In the genomic region with DNA sequence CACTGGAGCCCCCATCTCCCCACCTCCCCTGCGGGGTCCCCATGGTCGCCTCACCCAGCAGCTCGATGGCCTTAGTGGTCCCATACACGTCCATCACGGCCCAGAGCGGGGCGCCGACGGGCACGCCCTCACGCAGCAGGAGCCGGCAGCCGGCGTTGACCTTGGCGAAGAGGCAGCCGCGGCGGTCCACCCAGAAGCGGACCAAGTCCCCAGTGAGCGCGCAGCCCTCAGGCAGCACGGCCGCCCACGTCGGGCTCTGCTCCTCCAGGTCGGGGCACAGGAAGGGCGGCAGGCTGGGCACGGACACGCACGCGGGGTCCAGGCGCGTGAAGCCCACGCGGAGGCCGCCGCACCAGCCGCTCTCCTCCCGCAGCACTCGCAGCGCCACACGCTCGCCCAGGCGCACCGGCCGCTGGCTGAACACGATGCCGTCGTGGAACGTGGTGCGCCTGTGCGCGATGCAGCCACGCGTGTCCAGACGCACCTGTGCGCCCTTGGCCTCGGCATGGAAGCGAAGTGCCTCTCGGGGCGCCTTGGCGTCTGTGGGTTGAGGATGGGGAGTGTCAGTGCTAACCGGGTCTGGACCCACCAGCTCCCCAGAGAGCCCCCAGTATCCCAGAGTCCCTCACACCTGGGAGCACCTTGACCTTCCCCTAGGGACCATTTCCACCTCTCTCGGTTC, we compare ENCODE assay signal across 20 cellular contexts. TPM values are rescaled to one million over a fixed set of nuclear protein-coding genes. Genes with fewer than 3 reads are reported as not detected.
DNase-seq lines count a peak whose midpoint lies in the region; ATAC-seq, FAIRE-seq and TF ChIP-seq lines count a peak whose summit lies in the region.
"Had no signal": no experiment of that assay in that cellular context is flagged by ENCODE, and none has a peak within 500 bp of the region (broad histone marks: within the 10 kb centered on the region; RNA-seq: fewer than 3 reads in every experiment).

No MANE protein-coding gene starts in this region.

- TF ChIP-seq EP300 in HepG2 (IDR thresholded peaks at IDR 0.05; ENCODE audit: low read depth in 2 of 2, low read length in 2 of 2), result no peak
- TF ChIP-seq EP300 in HepG2 (CRISPR knock-in tag; IDR thresholded peaks at IDR 0.05; ENCODE audit: borderline replicate concordance), result no peak

- no peak for ATAC-seq in HepG2
- no peak for ATAC-seq in right lobe of liver
- no peak for ATAC-seq in body of pancreas
- no peak for ATAC-seq in HG02610 (IDR thresholded peaks at IDR 0.05; ENCODE audit: unreplicated experiment)
- ATAC-seq: Panc1, Right ventricle myocardium inferior had no signal

- H3K79me1 ChIP-seq in mesenchymal stem cell (replicated peaks; ENCODE audit: low read length, poor library complexity, severe bottlenecking), result no peaks in the 10 kb centered on the region

- no peak for TF ChIP-seq RAD21 in HepG2 (CRISPR knock-in tag; IDR thresholded peaks at IDR 0.05)

- H4K8ac ChIP-seq in mesenchymal stem cell (ENCODE audit: low read length), result no peak overlapping the region

- H3K9ac ChIP-seq in HepG2 (ENCODE audit: insufficient read depth, low read depth, low read length) (no peak overlapping the region), mesenchymal stem cell (ENCODE audit: low read length) (no peak overlapping the region)

- no peak overlapping the region for H2BK12ac ChIP-seq in mesenchymal stem cell (ENCODE audit: low read length in 2 of 2)

- POLR2A ChIA-PET in HepG2 (lab: Yijun Ruan, JAX), result no interaction called here

- no peak overlapping the region for H3K4ac ChIP-seq in mesenchymal stem cell (ENCODE audit: low read depth in 1 of 2, low read length in 2 of 2)

- H3K27ac ChIP-seq in HepG2 (ENCODE audit: extremely low read length, insufficient read depth, low read length), result no peak overlapping the region
- H3K27ac ChIP-seq in right lobe of liver, result no peak overlapping the region
- H3K27ac ChIP-seq in body of pancreas, result peak overlapping the region in 3 of 4 donors; percentile 38 to 80 (median 74)
- H3K27ac ChIP-seq in mesenchymal stem cell (ENCODE audit: low read length, poor library complexity, severe bottlenecking), result no peak overlapping the region

- H3K4me1 ChIP-seq in HepG2 (ENCODE audit: insufficient read depth, low read length), result peaks cover 43% of the 10 kb centered on the region
- H3K4me1 ChIP-seq in right lobe of liver, result peaks cover 0 to 19% (median 5%) of the 10 kb centered on the region in 4 donors
- peaks cover 46% of the 10 kb centered on the region for H3K4me1 ChIP-seq in body of pancreas
- H3K4me1 ChIP-seq in mesenchymal stem cell (ENCODE audit: control insufficient read depth, insufficient read depth, low read depth, low read length), result peaks cover 32% of the 10 kb centered on the region
- H3K4me1 ChIP-seq: BE2C had no signal

- H4K20me1 ChIP-seq in HepG2 (ENCODE audit: insufficient read depth, low read length), result no peaks in the 10 kb centered on the region

- H3K9me3 ChIP-seq in HepG2 (ENCODE audit: low read length) (no peaks in the 10 kb centered on the region), right lobe of liver (no peaks in the 10 kb centered on the region), body of pancreas (no peaks in the 10 kb centered on the region), mesenchymal stem cell (ENCODE audit: control insufficient read depth, low read length) (peaks cover 8% of the 10 kb centered on the region)
- H3K9me3 ChIP-seq: BE2C had no signal

- in situ Hi-C loops in HepG2 (cut with HindIII; ENCODE audit: extremely low pct_ligation_motif_present, low pct_unique_long_range_greater_than_20kb), result loop anchor here (25.0 kb wide), 1 partner anchor 363 kb away; the partner anchor contains the start of genes ASTL and DUSP2

- WGBS in HepG2 (ENCODE audit: low lambda C conversion rate), result 88% methylated on average over 38 of the region's 64 CpGs
- 50% methylated on average over 2 of the region's 64 CpGs for WGBS in right lobe of liver (ENCODE audit: insufficient coverage, low coverage, low lambda C conversion rate, missing lambda C conversion rate)
- 52 to 67% methylated on average over 20 to 54 of the region's 64 CpGs for WGBS in body of pancreas, 2 donors
- WGBS in mesenchymal stem cell, result 90% methylated on average over 54 of the region's 64 CpGs

- H3K36me3 ChIP-seq in HepG2 (replicated peaks in 1 of 2; ENCODE audit: control insufficient read depth in 1 of 2, insufficient read depth in 2 of 2, low read length in 2 of 2) (no peaks in the 10 kb centered on the region), right lobe of liver (no peaks in the 10 kb centered on the region), body of pancreas (replicated peaks in 1 of 2; ENCODE audit: insufficient read depth in 1 of 2, low read depth in 2 of 2) (peaks cover 0 to 2% of the 10 kb centered on the region in 2 donors), mesenchymal stem cell (ENCODE audit: control insufficient read depth in 1 of 2, insufficient read depth in 2 of 2, low read depth in 1 of 2, low read length in 2 of 2) (peaks cover 0 to 4% of the 10 kb centered on the region in 2 experiments)
- H3K36me3 ChIP-seq: BE2C had no signal

- TF ChIP-seq POLR2A in HepG2 (IDR thresholded peaks at IDR 0.05; ENCODE audit: insufficient read depth in 1 of 2, low read depth in 2 of 2, low read length in 2 of 2) (no peak), right lobe of liver (IDR thresholded peaks at IDR 0.05) (no peak), body of pancreas (IDR thresholded peaks at IDR 0.05) (no peak)

- H3K79me2 ChIP-seq in HepG2 (ENCODE audit: insufficient read depth, low read length), result no peaks in the 10 kb centered on the region

- no peak overlapping the region for H3K18ac ChIP-seq in mesenchymal stem cell (ENCODE audit: low read depth in 1 of 2, low read length in 2 of 2)

- no peak for FAIRE-seq in HepG2 (lab: Jason Lieb, UNC)
- FAIRE-seq: H54 had no signal

- no peak overlapping the region for H2BK5ac ChIP-seq in mesenchymal stem cell (ENCODE audit: low read depth, low read length, poor library complexity, severe bottlenecking)

- intact Hi-C loops in HepG2 (cut with micrococcal nuclease; ENCODE audit: unreplicated experiment), result no loop called here
- intact Hi-C loops in right lobe of liver (cut with DNase I), result loop anchor here in 1 of 2 donors (10.0 kb wide), 1 partner anchor 346 kb away; no protein-coding TSS in a partner anchor
- intact Hi-C loops in body of pancreas (cut with DNase I), result no loop called here

- H3K4me2 ChIP-seq in HepG2 (ENCODE audit: low read depth, low read length) (no peak overlapping the region), mesenchymal stem cell (ENCODE audit: low read length, poor library complexity, severe bottlenecking) (no peak overlapping the region)

- BruUV-seq in HepG2 (replicated peaks; lab: Mats Ljungman, UMichigan), result no TSS peak

- TF ChIP-seq CTCF in HepG2 (CRISPR knock-in tag; IDR thresholded peaks at IDR 0.05) (no peak), right lobe of liver (IDR thresholded peaks at IDR 0.05) (no peak), body of pancreas (IDR thresholded peaks at IDR 0.05) (no peak)

- CTCF ChIA-PET in HepG2 (lab: Yijun Ruan, JAX; ENCODE audit: low intra/inter-chr PET ratio, low total read pairs), result no interaction called here

- peak overlapping the region; percentile 28 for H4K91ac ChIP-seq in mesenchymal stem cell (ENCODE audit: low read length)

- H3K14ac ChIP-seq in mesenchymal stem cell (ENCODE audit: low read length in 2 of 2), result no peak overlapping the region

- H2AK5ac ChIP-seq in mesenchymal stem cell (ENCODE audit: low read length, severe bottlenecking), result no peak overlapping the region

- no peak overlapping the region for H2BK120ac ChIP-seq in mesenchymal stem cell (ENCODE audit: low read depth, low read length)

- no peak overlapping the region for H2BK15ac ChIP-seq in mesenchymal stem cell (ENCODE audit: low read depth, poor library complexity, severe bottlenecking)

- no peak for DNase-seq in HepG2 (ENCODE audit: low spot score)
- no peak for DNase-seq in right lobe of liver
- no peak for DNase-seq in body of pancreas
- no peak for DNase-seq in mesenchymal stem cell
- no peak for DNase-seq in amniotic stem cell (lab: John Stamatoyannopoulos, UW)
- no peak for DNase-seq in SKM-1 treated with dmso at 0.1 percent for 144 hours (lab: John Stamatoyannopoulos, UW; ENCODE audit: unreplicated experiment)
- DNase-seq: BE2C; CD4-positive, alpha-beta memory T cell; DND-41; GDM1; NCI-H1417; NCI-H1930; NCI-H2171 treated with DMSO at 0.1 percent for 48 hours; NCI-H82 had no signal

- H2AFZ ChIP-seq in HepG2 (ENCODE audit: low read length) (no peak overlapping the region), mesenchymal stem cell (ENCODE audit: low read depth, low read length) (no peak overlapping the region)

- peaks cover 0 to 4% of the 10 kb centered on the region in 2 experiments; a peak in 1 of 5 replicates for H3K27me3 ChIP-seq in HepG2 (ENCODE audit: control insufficient read depth in 1 of 2, insufficient read depth in 2 of 2, low read length in 2 of 2)
- H3K27me3 ChIP-seq in right lobe of liver, result no peaks in the 10 kb centered on the region
- H3K27me3 ChIP-seq in body of pancreas, result no peaks in the 10 kb centered on the region
- peaks cover 35 to 84% of the 10 kb centered on the region in 2 experiments for H3K27me3 ChIP-seq in mesenchymal stem cell (ENCODE audit: control insufficient read depth in 1 of 2, insufficient read depth in 1 of 2, low read length in 2 of 2)

- H3K4me3 ChIP-seq in HepG2 (replicated peaks in 1 of 3; ENCODE audit: insufficient read depth in 1 of 3, low read depth in 2 of 3, low read length in 3 of 3), result no peak overlapping the region
- H3K4me3 ChIP-seq in right lobe of liver, result no peak overlapping the region
- no peak overlapping the region for H3K4me3 ChIP-seq in body of pancreas
- no peak overlapping the region for H3K4me3 ChIP-seq in mesenchymal stem cell (ENCODE audit: insufficient read depth in 1 of 2, low read depth in 1 of 2, low read length in 2 of 2)

- no peak overlapping the region for H3K23ac ChIP-seq in mesenchymal stem cell (ENCODE audit: low read length in 2 of 2)

RNA-seq across cellular contexts. Expression of gene NEURL3, which starts 4.6 kb away (rescaled TPM):
- total RNA-seq in HepG2 (2016; rRNA removed; fragmentation: Illumina TruSeq; extraction: Trizol), result 0.74 and 1.2 TPM in 2 replicates
- 0.20 and 0.53 TPM in 2 replicates for total RNA-seq in HepG2 (2016; cell fraction: cytosol; rRNA removed; fragmentation: Illumina TruSeq; extraction: Trizol; ENCODE audit: low read depth)
- total RNA-seq in HepG2 (2016; cell fraction: insoluble cytoplasmic fraction; rRNA removed; fragmentation: Illumina TruSeq; extraction: Trizol), result 0.73 and 1.4 TPM in 2 replicates
- total RNA-seq in HepG2 (2016; cell fraction: membrane; rRNA removed; fragmentation: Illumina TruSeq; extraction: Trizol), result 0.34 and 0.48 TPM in 2 replicates
- 0.62 and 0.63 TPM in 2 replicates for total RNA-seq in HepG2 (2016; cell fraction: nucleus; rRNA removed; fragmentation: Illumina TruSeq; extraction: Trizol)
- 0.16 and 0.48 TPM in 2 replicates for polyA plus RNA-seq in HepG2 (2011; rRNA removed)
- polyA plus RNA-seq in HepG2 (2011; cell fraction: cytosol; rRNA removed), result 0.41 and 0.48 TPM in 2 replicates
- polyA plus RNA-seq in HepG2 (2011; cell fraction: nucleus; rRNA removed), result 0.37 and 0.74 TPM in 2 replicates
- 0.28 TPM in 1 of 2 replicates, not detected in the other for polyA plus RNA-seq in HepG2 (2012)
- polyA plus RNA-seq in HepG2 (2016; cell fraction: cytosol; fragmentation: Illumina TruSeq; extraction: Trizol; ENCODE audit: low read depth), result 0.16 and 0.27 TPM in 2 replicates
- 0.81 and 0.88 TPM in 2 replicates for polyA plus RNA-seq in HepG2 (2016; cell fraction: insoluble cytoplasmic fraction; fragmentation: Illumina TruSeq; extraction: Trizol; ENCODE audit: low read depth)
- polyA plus RNA-seq in HepG2 (2016; cell fraction: membrane; fragmentation: Illumina TruSeq; extraction: Trizol; ENCODE audit: low read depth), result 0.49 and 0.50 TPM in 2 replicates
- polyA plus RNA-seq in HepG2 (2016; cell fraction: nucleus; fragmentation: Illumina TruSeq; extraction: Trizol; ENCODE audit: insufficient read depth, low read depth), result 1.3 and 1.5 TPM in 2 replicates
- polyA minus RNA-seq in HepG2 (2011; rRNA and poly(A)+ RNA removed; ENCODE audit: low replicate concordance), result not detected in 2 replicates
- polyA minus RNA-seq in HepG2 (2011; cell fraction: cytosol; rRNA and poly(A)+ RNA removed), result not detected in 2 replicates
- polyA minus RNA-seq in HepG2 (2011; cell fraction: nucleus; rRNA and poly(A)+ RNA removed), result not detected in 2 replicates
- 1 to 10 TPM in 3 of 6 experiments, under 1 TPM in 3; 0.23 to 3.0 (median 1.4) TPM for total RNA-seq in right lobe of liver
- total RNA-seq in body of pancreas, result 10 to 100 TPM; 40.7 to 71.2 TPM
- not detected for polyA plus RNA-seq in mesenchymal stem cell (2013, experiment 1 of 2)
- polyA plus RNA-seq in mesenchymal stem cell (2013, experiment 2 of 2), result not detected
- total RNA-seq: LHCN-M2, NCI-H460 had no signal
- polyA plus RNA-seq: CD4-positive, alpha-beta memory T cell had no signal

RNA-seq across cellular contexts. Expression of gene ARID5A, which starts 36.0 kb away (rescaled TPM):
- total RNA-seq in HepG2 (2016; rRNA removed; fragmentation: Illumina TruSeq; extraction: Trizol) (8.0 and 9.5 TPM in 2 replicates), right lobe of liver (10 to 100 TPM; 13.2 to 23.1 (median 16.9) TPM), body of pancreas (1 to 10 TPM; 8.9 to 9.6 TPM)
- 2.9 and 3.5 TPM in 2 replicates for total RNA-seq in HepG2 (2016; cell fraction: cytosol; rRNA removed; fragmentation: Illumina TruSeq; extraction: Trizol; ENCODE audit: low read depth)
- 8.1 and 9.8 TPM in 2 replicates for total RNA-seq in HepG2 (2016; cell fraction: insoluble cytoplasmic fraction; rRNA removed; fragmentation: Illumina TruSeq; extraction: Trizol)
- 6.9 and 8.7 TPM in 2 replicates for total RNA-seq in HepG2 (2016; cell fraction: membrane; rRNA removed; fragmentation: Illumina TruSeq; extraction: Trizol)
- total RNA-seq in HepG2 (2016; cell fraction: nucleus; rRNA removed; fragmentation: Illumina TruSeq; extraction: Trizol), result 7.0 and 7.5 TPM in 2 replicates
- 6.0 and 7.4 TPM in 2 replicates for polyA plus RNA-seq in HepG2 (2011; rRNA removed)
- polyA plus RNA-seq in HepG2 (2011; cell fraction: cytosol; rRNA removed), result 3.4 and 7.0 TPM in 2 replicates
- 11.9 and 13.3 TPM in 2 replicates for polyA plus RNA-seq in HepG2 (2011; cell fraction: nucleus; rRNA removed)
- 4.7 and 5.3 TPM in 2 replicates for polyA plus RNA-seq in HepG2 (2012)
- 3.1 and 4.1 TPM in 2 replicates for polyA plus RNA-seq in HepG2 (2016; cell fraction: cytosol; fragmentation: Illumina TruSeq; extraction: Trizol; ENCODE audit: low read depth)
- 9.9 and 12.2 TPM in 2 replicates for polyA plus RNA-seq in HepG2 (2016; cell fraction: insoluble cytoplasmic fraction; fragmentation: Illumina TruSeq; extraction: Trizol; ENCODE audit: low read depth)
- 6.1 and 8.5 TPM in 2 replicates for polyA plus RNA-seq in HepG2 (2016; cell fraction: membrane; fragmentation: Illumina TruSeq; extraction: Trizol; ENCODE audit: low read depth)
- 12.7 and 13.7 TPM in 2 replicates for polyA plus RNA-seq in HepG2 (2016; cell fraction: nucleus; fragmentation: Illumina TruSeq; extraction: Trizol; ENCODE audit: insufficient read depth, low read depth)
- polyA minus RNA-seq in HepG2 (2011; rRNA and poly(A)+ RNA removed; ENCODE audit: low replicate concordance), result 1.4 and 6.4 TPM in 2 replicates
- polyA minus RNA-seq in HepG2 (2011; cell fraction: cytosol; rRNA and poly(A)+ RNA removed), result 3.0 and 4.0 TPM in 2 replicates
- polyA minus RNA-seq in HepG2 (2011; cell fraction: nucleus; rRNA and poly(A)+ RNA removed), result 3.2 and 4.2 TPM in 2 replicates
- 4.0 TPM for polyA plus RNA-seq in mesenchymal stem cell (2013, experiment 1 of 2)
- polyA plus RNA-seq in mesenchymal stem cell (2013, experiment 2 of 2), result 3.9 TPM

Comparison
In these comparisons a context has a peak if more than half of its experiments do, and no peak if none do; other contexts are left out.
1. H3K27ac ChIP-seq: peak in body of pancreas (3 of 4); none in HepG2 (single experiment), right lobe of liver (0 of 3) and mesenchymal stem cell (single experiment).
2. RNA of gene NEURL3, which starts 4.6 kb away (total RNA-seq): 40.7 to 71.2 TPM in body of pancreas; 0.23 to 3.0 TPM in right lobe of liver and 0.20 to 1.4 TPM in HepG2; every median in the first group is over 10 times any median in the second.